Comparison of ENCODE assay signal across 16 cellular contexts in the genomic region with DNA sequence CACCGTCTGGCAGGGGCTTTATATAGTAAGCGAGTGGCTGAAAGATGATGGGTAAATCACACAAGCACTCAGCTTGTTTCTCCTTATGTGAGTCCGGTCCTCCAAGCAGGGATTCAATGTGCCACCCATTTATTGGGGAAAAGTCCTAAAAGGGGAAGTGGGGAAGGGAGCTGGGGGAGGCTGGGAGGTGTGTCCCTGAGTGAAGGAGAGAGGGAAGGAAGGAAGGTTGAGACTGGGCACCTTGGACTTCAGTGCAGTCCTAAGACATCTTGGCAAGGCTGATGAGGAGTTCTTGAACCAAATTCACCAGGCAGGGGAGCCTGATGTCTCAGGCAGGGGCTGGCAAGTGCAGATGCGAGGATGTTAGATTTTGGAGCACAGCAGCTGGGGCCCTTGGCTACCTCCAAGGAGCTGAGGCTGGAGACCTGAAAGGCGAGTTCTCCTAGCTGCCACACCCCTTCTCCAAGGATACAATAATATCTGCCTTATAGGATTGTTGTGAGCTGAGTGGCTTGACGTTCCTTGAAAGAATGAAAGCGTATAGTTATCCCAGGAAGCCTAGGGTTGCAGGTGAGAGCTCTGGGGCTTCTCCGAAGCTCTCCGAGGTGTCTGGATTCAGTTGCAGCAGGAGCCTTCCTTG. TPM values are rescaled to one million over a fixed set of nuclear protein-coding genes. Genes with fewer than 3 reads are reported as not detected.
DNase-seq lines count a peak whose midpoint lies in the region; ATAC-seq and TF ChIP-seq lines count a peak whose summit lies in the region.
"Had no signal": no experiment of that assay in that cellular context is flagged by ENCODE, and none has a peak within 500 bp of the region (broad histone marks: within the 10 kb centered on the region; RNA-seq: fewer than 3 reads in every experiment).

No MANE protein-coding gene starts in this region.

- no peaks in the 10 kb centered on the region for H3K36me3 ChIP-seq in PC-9 (ENCODE audit: low read depth)
- H3K36me3 ChIP-seq in hepatocyte (replicated peaks; ENCODE audit: insufficient read depth, low read depth), result no peaks in the 10 kb centered on the region
- H3K36me3 ChIP-seq: left ventricle myocardium inferior had no signal

- BruUV-seq in PC-9 (replicated peaks; lab: Mats Ljungman, UMichigan), result no TSS peak

- H3K36me3 Mint-ChIP-seq in T-helper 1 cell treated with Interleukin-12 subunit alpha and Interleukin-12 subunit beta and Interleukin-4 antibody, amounts not matched to agents 30 μg/mL and 1 μg/mL, for 36 hours (ENCODE audit: low read depth), result peaks cover 37% of the 10 kb centered on the region
- H3K36me3 Mint-ChIP-seq in stimulated activated effector memory CD8-positive, alpha-beta T cell treated with anti-CD3 and anti-CD28 coated beads, Interleukin-12 subunit alpha, Interleukin-12 subunit beta, amount 100 ng/mL, for 72 hours, result peaks cover 12% of the 10 kb centered on the region
- peaks cover 0 to 3% (median under 1%) of the 10 kb centered on the region in 3 donors for H3K36me3 Mint-ChIP-seq in immature natural killer cell

- POLR2A ChIA-PET in PC-9 (lab: Charles Lee; ENCODE audit: unreplicated experiment), result interaction anchor here (0.6 to 1.5 kb wide), 2 partner anchors 22 to 23 kb away, joined by 3 to 9 read pairs; partner anchors contain the start of gene CYLD

- 57% methylated on average over 8 of the region's 9 CpGs for WGBS in hepatocyte (ENCODE audit: low lambda C conversion rate, missing lambda C conversion rate)

- H3K27ac ChIP-seq in PC-9 (peak overlapping the region; percentile 93), hepatocyte (peak overlapping the region; percentile 68)
- H3K27ac ChIP-seq: left ventricle myocardium inferior had no signal

- H3K27me3 ChIP-seq in PC-9 (ENCODE audit: insufficient read depth, low read depth) (no peaks in the 10 kb centered on the region), hepatocyte (no peaks in the 10 kb centered on the region)

- H3K4me3 Mint-ChIP-seq in T-helper 1 cell treated with Interleukin-12 subunit alpha and Interleukin-12 subunit beta and Interleukin-4 antibody, amounts not matched to agents 30 μg/mL and 1 μg/mL, for 36 hours, result no peak overlapping the region
- no peak overlapping the region for H3K4me3 Mint-ChIP-seq in stimulated activated effector memory CD8-positive, alpha-beta T cell treated with anti-CD3 and anti-CD28 coated beads, Interleukin-12 subunit alpha, Interleukin-12 subunit beta, amount 100 ng/mL, for 72 hours
- H3K4me3 Mint-ChIP-seq in immature natural killer cell, result no peak overlapping the region
- H3K4me3 Mint-ChIP-seq: activated naive CD8-positive, alpha-beta T cell treated with anti-CD3 and anti-CD28 coated beads, Interleukin-2, amount 50 U/mL, for 24 hours had no signal

- intact Hi-C loops in PC-9 (cut with micrococcal nuclease; ENCODE audit: unreplicated experiment), result loop anchor here (1.0 to 5.0 kb wide), 2 partner anchors 22 to 42 kb away; no protein-coding TSS in a partner anchor

- peaks cover 37% of the 10 kb centered on the region for H3F3A ChIP-seq in PC-9 (ENCODE audit: insufficient read depth, low read depth)

- CTCF ChIA-PET in PC-9 (lab: Charles Lee), result interaction anchor here (0.7 to 1.8 kb wide), 3 partner anchors 39 to 87 kb away, joined by 3 to 9 read pairs (median 3); no protein-coding TSS in a partner anchor

- H3K4me2 ChIP-seq in PC-9 (peak overlapping the region; percentile 90), hepatocyte (peak overlapping the region; percentile 67)

- ATAC-seq in stimulated activated effector memory CD8-positive, alpha-beta T cell treated with anti-CD3 and anti-CD28 coated beads, Interleukin-12 subunit alpha, Interleukin-12 subunit beta, amount 100 ng/mL, for 72 hours, result no peak
- ATAC-seq in HG03139 (IDR thresholded peaks at IDR 0.05; ENCODE audit: unreplicated experiment), result no peak
- ATAC-seq: activated naive CD8-positive, alpha-beta T cell treated with anti-CD3 and anti-CD28 coated beads, Interleukin-2, amount 50 U/mL, for 24 hours had no signal

- H3K9me3 Mint-ChIP-seq in T-helper 1 cell treated with Interleukin-12 subunit alpha and Interleukin-12 subunit beta and Interleukin-4 antibody, amounts not matched to agents 30 μg/mL and 1 μg/mL, for 36 hours, result peaks cover 12% of the 10 kb centered on the region
- no peaks in the 10 kb centered on the region for H3K9me3 Mint-ChIP-seq in stimulated activated effector memory CD8-positive, alpha-beta T cell treated with anti-CD3 and anti-CD28 coated beads, Interleukin-12 subunit alpha, Interleukin-12 subunit beta, amount 100 ng/mL, for 72 hours
- peaks cover under 1 to 2% (median 1%) of the 10 kb centered on the region in 6 donors for H3K9me3 Mint-ChIP-seq in immature natural killer cell

- H3K4me1 ChIP-seq in PC-9 (replicated peaks; ENCODE audit: insufficient read depth), result peaks cover 50% of the 10 kb centered on the region
- peaks cover 22% of the 10 kb centered on the region for H3K4me1 ChIP-seq in hepatocyte (ENCODE audit: insufficient read depth)
- H3K4me1 ChIP-seq: left ventricle myocardium inferior had no signal

- peak overlapping the region; percentile 19 for H3K27ac Mint-ChIP-seq in T-helper 1 cell treated with Interleukin-12 subunit alpha and Interleukin-12 subunit beta and Interleukin-4 antibody, amounts not matched to agents 30 μg/mL and 1 μg/mL, for 36 hours
- H3K27ac Mint-ChIP-seq in stimulated activated effector memory CD8-positive, alpha-beta T cell treated with anti-CD3 and anti-CD28 coated beads, Interleukin-12 subunit alpha, Interleukin-12 subunit beta, amount 100 ng/mL, for 72 hours, result peak overlapping the region; percentile 17
- peak overlapping the region in 3 of 6 donors; percentile 42 to 68 (median 59) for H3K27ac Mint-ChIP-seq in immature natural killer cell
- H3K27ac Mint-ChIP-seq: activated naive CD8-positive, alpha-beta T cell treated with anti-CD3 and anti-CD28 coated beads, Interleukin-2, amount 50 U/mL, for 24 hours had no signal

- H4K20me1 ChIP-seq in PC-9 (ENCODE audit: insufficient read depth) (no peaks in the 10 kb centered on the region), hepatocyte (ENCODE audit: insufficient read depth, poor library complexity, severe bottlenecking) (no peaks in the 10 kb centered on the region)

- DNase-seq in T-helper 1 cell (no peak), PC-9 (peak in 1 of 2 experiments; percentile 65), hepatocyte (ENCODE audit: low spot score) (no peak), immature natural killer cell (no peak)
- no peak for DNase-seq in stimulated activated effector memory CD8-positive, alpha-beta T cell treated with anti-CD3 and anti-CD28 coated beads, Interleukin-12 subunit alpha, Interleukin-12 subunit beta, amount 100 ng/mL, for 72 hours (ENCODE audit: low spot score in 2 of 2)
- DNase-seq in stimulated activated naive CD4-positive, alpha-beta T cell treated with Interleukin-2 at 50 U/mL for 16 hours (lab: John Stamatoyannopoulos, UW), result no peak
- DNase-seq: activated CD4-positive, alpha-beta T cell treated with anti-CD3 and anti-CD28 coated beads for 4 hours; activated naive CD8-positive, alpha-beta T cell treated with anti-CD3 and anti-CD28 coated beads, Interleukin-2, amount 50 U/mL, for 24 hours; effector CD4-positive, alpha-beta T cell; left ventricle myocardium inferior; NCI-H1092; stimulated activated naive CD4-positive, alpha-beta T cell; T-helper 9 cell had no signal

- peaks cover 32% of the 10 kb centered on the region for H3K4me1 Mint-ChIP-seq in T-helper 1 cell treated with Interleukin-12 subunit alpha and Interleukin-12 subunit beta and Interleukin-4 antibody, amounts not matched to agents 30 μg/mL and 1 μg/mL, for 36 hours (ENCODE audit: low read depth)
- H3K4me1 Mint-ChIP-seq in stimulated activated effector memory CD8-positive, alpha-beta T cell treated with anti-CD3 and anti-CD28 coated beads, Interleukin-12 subunit alpha, Interleukin-12 subunit beta, amount 100 ng/mL, for 72 hours, result peaks cover 46% of the 10 kb centered on the region
- peaks cover 39 to 45% of the 10 kb centered on the region in 2 donors for H3K4me1 Mint-ChIP-seq in immature natural killer cell

- peak overlapping the region; percentile 63; the same call in 1 of the 2 replicates for H3K4me3 ChIP-seq in PC-9
- H3K4me3 ChIP-seq in hepatocyte, result no peak overlapping the region
- H3K4me3 ChIP-seq: left ventricle myocardium inferior had no signal

- TF ChIP-seq CTCF in PC-9 (conservative IDR thresholded peaks at IDR 0.05) (no peak), hepatocyte (IDR thresholded peaks at IDR 0.05; ENCODE audit: poor library complexity) (no peak)

- no peaks in the 10 kb centered on the region for H3K9me2 ChIP-seq in PC-9 (ENCODE audit: insufficient read depth)
- H3K9me2 ChIP-seq in hepatocyte (replicated peaks; ENCODE audit: insufficient read depth), result no peaks in the 10 kb centered on the region

- H2AFZ ChIP-seq in PC-9 (no peak overlapping the region), hepatocyte (no peak overlapping the region)

- H3K79me2 ChIP-seq in PC-9 (ENCODE audit: low read depth) (no peaks in the 10 kb centered on the region), hepatocyte (no peaks in the 10 kb centered on the region)

- H3K9me3 ChIP-seq in PC-9 (ENCODE audit: insufficient read depth, low read depth) (no peaks in the 10 kb centered on the region), hepatocyte (ENCODE audit: low read depth) (no peaks in the 10 kb centered on the region)
- H3K9me3 ChIP-seq: left ventricle myocardium inferior had no signal

- no peaks in the 10 kb centered on the region for H3K27me3 Mint-ChIP-seq in T-helper 1 cell treated with Interleukin-12 subunit alpha and Interleukin-12 subunit beta and Interleukin-4 antibody, amounts not matched to agents 30 μg/mL and 1 μg/mL, for 36 hours (ENCODE audit: low read depth)
- H3K27me3 Mint-ChIP-seq in immature natural killer cell (ENCODE audit: low read depth in 3 of 3), result peaks cover 0 to 1% (median 0%) of the 10 kb centered on the region in 3 donors
- H3K27me3 Mint-ChIP-seq: activated naive CD8-positive, alpha-beta T cell treated with anti-CD3 and anti-CD28 coated beads, Interleukin-2, amount 50 U/mL, for 24 hours had no signal

RNA-seq across cellular contexts. Expression of gene CYLD, which starts 23.0 kb away (rescaled TPM):
- total RNA-seq in PC-9 (2021) (12.6 and 19.0 TPM in 2 replicates), hepatocyte (17.8 and 19.0 TPM in 2 replicates)
- polyA plus RNA-seq in hepatocyte (9.2 and 9.9 TPM in 2 replicates), immature natural killer cell (100 to 1,000 TPM in 1 of 3 donors, 10 to 100 TPM in 2; 65.7 to 102 (median 66.1) TPM)

RNA-seq across cellular contexts. Expression of gene NOD2, which starts 25.5 kb away (rescaled TPM):
- total RNA-seq in PC-9 (2021) (0.70 and 0.75 TPM in 2 replicates), hepatocyte (0.12 and 0.13 TPM in 2 replicates)
- polyA plus RNA-seq in hepatocyte (not detected in 2 replicates), immature natural killer cell (1 to 10 TPM in 1 of 3 donors, under 1 TPM in 1, not detected in 1; 0.76 to 1.5 TPM)
- total RNA-seq: A673 had no signal

RNA-seq across cellular contexts. Expression of gene SNX20, which starts 37.8 kb away (rescaled TPM):
- total RNA-seq in PC-9 (2021), result not detected in 2 replicates
- not detected in 2 replicates for total RNA-seq in hepatocyte
- polyA plus RNA-seq in hepatocyte, result not detected in 2 replicates
- 10 to 100 TPM; 28.7 to 74.9 (median 30.9) TPM for polyA plus RNA-seq in immature natural killer cell
- total RNA-seq: A673 had no signal
